ENCODE assay signal across 11 cellular contexts in genomic region chr15:95326689-95327525, GRCh38.
DNase-seq lines count a peak whose midpoint lies in the region; ATAC-seq, FAIRE-seq and TF ChIP-seq lines count a peak whose summit lies in the region.
"Had no signal": no experiment of that assay in that cellular context is flagged by ENCODE, and none has a peak within 500 bp of the region (broad histone marks: within the 10 kb centered on the region; RNA-seq: fewer than 3 reads in every experiment).

No MANE protein-coding gene starts in this region.

- ATAC-seq in HepG2, result no peak
- peak; percentile 63 for ATAC-seq in aorta (ENCODE audit: low FRiP score)

- H3K36me3 ChIP-seq in liver (ENCODE audit: control insufficient read depth in 4 of 4, insufficient read depth in 3 of 4, low read depth in 1 of 4, low read length in 3 of 4) (no peaks in the 10 kb centered on the region), HepG2 (replicated peaks in 1 of 2; ENCODE audit: control insufficient read depth in 1 of 2, insufficient read depth in 2 of 2, low read length in 2 of 2) (no peaks in the 10 kb centered on the region), esophagus squamous epithelium (no peaks in the 10 kb centered on the region), muscle layer of duodenum (ENCODE audit: control insufficient read depth in 1 of 2, insufficient read depth in 2 of 2, low read length in 2 of 2) (no peaks in the 10 kb centered on the region), aorta (ENCODE audit: control insufficient read depth in 1 of 2, insufficient read depth in 2 of 2, low read length in 1 of 2) (no peaks in the 10 kb centered on the region)

- 11% methylated on average over 66 of the region's 66 CpGs for WGBS in liver
- 69% methylated on average over 56 of the region's 66 CpGs for WGBS in HepG2 (ENCODE audit: low lambda C conversion rate)
- WGBS in esophagus squamous epithelium, 2 donors, result 19 to 26% methylated on average over 14 to 27 of the region's 66 CpGs
- 9 to 11% methylated on average over 55 to 66 of the region's 66 CpGs for WGBS in aorta, 2 donors

- H3K4me3 ChIP-seq in liver (ENCODE audit: low read depth in 1 of 3, low read length in 3 of 3) (peak overlapping the region in 2 of 3 donors; percentile 14 to 50), HepG2 (replicated peaks in 1 of 3; ENCODE audit: insufficient read depth in 1 of 3, low read depth in 2 of 3, low read length in 3 of 3) (no peak overlapping the region), esophagus squamous epithelium (peak overlapping the region; percentile 10 to 69 (median 40)), muscle layer of duodenum (ENCODE audit: low read depth in 1 of 2, low read length in 2 of 2) (peak overlapping the region; percentile 43 to 76), aorta (ENCODE audit: low read length in 2 of 2) (peak overlapping the region; percentile 36 to 72)

- H3K27me3 ChIP-seq in liver (ENCODE audit: control insufficient read depth in 4 of 4, insufficient read depth in 4 of 4, low read length in 3 of 4), result peaks cover 0 to 7% (median 5%) of the 10 kb centered on the region in 4 donors
- no peaks in the 10 kb centered on the region for H3K27me3 ChIP-seq in HepG2 (ENCODE audit: control insufficient read depth in 1 of 2, insufficient read depth in 2 of 2, low read length in 2 of 2)
- H3K27me3 ChIP-seq in esophagus squamous epithelium, result peaks cover 0 to 59% (median 0%) of the 10 kb centered on the region in 4 donors
- H3K27me3 ChIP-seq in muscle layer of duodenum (ENCODE audit: low read depth, low read length), result no peaks in the 10 kb centered on the region
- H3K27me3 ChIP-seq in aorta (ENCODE audit: control insufficient read depth in 1 of 2, insufficient read depth in 2 of 2, low read length in 1 of 2), result no peaks in the 10 kb centered on the region

- H2AFZ ChIP-seq in HepG2 (ENCODE audit: low read length), result no peak overlapping the region

- in situ Hi-C loops in HepG2 (cut with HindIII; ENCODE audit: extremely low pct_ligation_motif_present, low pct_unique_long_range_greater_than_20kb), result no loop called here

- no TSS peak for BruUV-seq in HepG2 (replicated peaks; lab: Mats Ljungman, UMichigan)

- POLR2A ChIA-PET in HepG2 (lab: Yijun Ruan, JAX), result no interaction called here

- peaks cover 0 to 3% (median 1%) of the 10 kb centered on the region in 4 donors for H3K4me1 ChIP-seq in liver (ENCODE audit: control insufficient read depth in 4 of 4, insufficient read depth in 4 of 4, low read length in 3 of 4)
- no peaks in the 10 kb centered on the region for H3K4me1 ChIP-seq in HepG2 (ENCODE audit: insufficient read depth, low read length)
- peaks cover 0 to 14% (median 3%) of the 10 kb centered on the region in 3 donors for H3K4me1 ChIP-seq in esophagus squamous epithelium
- peaks cover 0 to 9% of the 10 kb centered on the region in 2 donors for H3K4me1 ChIP-seq in muscle layer of duodenum (ENCODE audit: control insufficient read depth in 1 of 2, insufficient read depth in 2 of 2, low read length in 2 of 2)
- peaks cover 0 to 3% of the 10 kb centered on the region in 2 donors for H3K4me1 ChIP-seq in aorta (ENCODE audit: control insufficient read depth in 1 of 2, insufficient read depth in 2 of 2, low read length in 2 of 2)
- H3K4me1 ChIP-seq: Caco-2 had no signal

- no peak overlapping the region for H3K4me2 ChIP-seq in HepG2 (ENCODE audit: low read depth, low read length)

- TF ChIP-seq EP300 in HepG2 (IDR thresholded peaks at IDR 0.05; ENCODE audit: low read depth in 2 of 2, low read length in 2 of 2) (no peak), HepG2 (CRISPR knock-in tag; IDR thresholded peaks at IDR 0.05; ENCODE audit: borderline replicate concordance) (no peak)

- no peaks in the 10 kb centered on the region for H4K20me1 ChIP-seq in HepG2 (ENCODE audit: insufficient read depth, low read length)

- no peak for TF ChIP-seq POLR2A in HepG2 (IDR thresholded peaks at IDR 0.05; ENCODE audit: insufficient read depth in 1 of 2, low read depth in 2 of 2, low read length in 2 of 2)
- TF ChIP-seq POLR2A in esophagus squamous epithelium (IDR thresholded peaks at IDR 0.05), result no peak

- H3K9ac ChIP-seq in liver (ENCODE audit: low read depth in 1 of 2, low read length in 2 of 2), result peak overlapping the region in 1 of 2 donors; percentile 58
- H3K9ac ChIP-seq in HepG2 (ENCODE audit: insufficient read depth, low read depth, low read length), result no peak overlapping the region

- TF ChIP-seq RAD21 in liver (IDR thresholded peaks at IDR 0.05) (no peak), HepG2 (CRISPR knock-in tag; IDR thresholded peaks at IDR 0.05) (no peak)

- H3K9me3 ChIP-seq in liver (ENCODE audit: control insufficient read depth in 4 of 4, low read length in 3 of 4) (no peaks in the 10 kb centered on the region), HepG2 (ENCODE audit: low read length) (no peaks in the 10 kb centered on the region; the same call in none of the 2 replicates), esophagus squamous epithelium (no peaks in the 10 kb centered on the region), muscle layer of duodenum (ENCODE audit: control insufficient read depth in 1 of 2, low read length in 2 of 2) (no peaks in the 10 kb centered on the region), aorta (ENCODE audit: control insufficient read depth, low read length) (no peaks in the 10 kb centered on the region)
- H3K9me3 ChIP-seq: Caco-2 had no signal

- H3K27ac ChIP-seq in liver (ENCODE audit: low read depth in 1 of 2, low read length in 2 of 2), result peak overlapping the region; percentile 84 to 88
- H3K27ac ChIP-seq in HepG2 (ENCODE audit: extremely low read length, insufficient read depth, low read length), result no peak overlapping the region
- peak overlapping the region; percentile 35 to 93 (median 72) for H3K27ac ChIP-seq in esophagus squamous epithelium
- H3K27ac ChIP-seq in muscle layer of duodenum (ENCODE audit: low read length), result peak overlapping the region; percentile 45
- no peak overlapping the region for H3K27ac ChIP-seq in aorta (ENCODE audit: low read depth in 1 of 2, low read length in 2 of 2)

- DNase-seq in HepG2 (ENCODE audit: low spot score) (no peak), esophagus squamous epithelium (lab: John Stamatoyannopoulos, UW) (no peak), aorta (peak in 1 of 2 donors; percentile 80), HCEC 1CT (no peak), HUDEP-2 (lab: John Stamatoyannopoulos, UW; ENCODE audit: unreplicated experiment in 76 of 76) (no peak)
- DNase-seq in stimulated activated CD4-positive, alpha-beta T cell treated with anti-CD3 and anti-CD28 coated beads, Interleukin-12 subunit alpha, Interleukin-12 subunit beta, amount 100 ng/mL, for 4 hours, result no peak
- DNase-seq: Caco-2, NCI-H1930 had no signal

- TF ChIP-seq CTCF in liver (IDR thresholded peaks at IDR 0.05; ENCODE audit: low read depth, low read length, missing input control) (no peak), HepG2 (CRISPR knock-in tag; IDR thresholded peaks at IDR 0.05) (no peak), esophagus squamous epithelium (IDR thresholded peaks at IDR 0.05) (no peak)

- intact Hi-C loops in HepG2 (cut with micrococcal nuclease; ENCODE audit: unreplicated experiment) (no loop called here), esophagus squamous epithelium (cut with DNase I) (no loop called here), aorta (cut with DNase I) (no loop called here)

- FAIRE-seq in HepG2 (lab: Jason Lieb, UNC), result no peak
- FAIRE-seq: islet of Langerhans had no signal

- no peaks in the 10 kb centered on the region for H3K79me2 ChIP-seq in HepG2 (ENCODE audit: insufficient read depth, low read length)

- CTCF ChIA-PET in HepG2 (lab: Yijun Ruan, JAX; ENCODE audit: low intra/inter-chr PET ratio, low total read pairs), result no interaction called here

TF ChIP-seq in liver, 16 proteins besides CTCF, POLR2A, EP300 and RAD21 (continues in another document):
- TF ChIP-seq SP1 (IDR thresholded peaks at IDR 0.05) (no peak), GABPA (IDR thresholded peaks at IDR 0.05 in 1 of 2, conservative IDR thresholded peaks at IDR 0.05 in 1 of 2) (no peak), ATF3 (IDR thresholded peaks at IDR 0.05) (no peak), HNF4G (IDR thresholded peaks at IDR 0.05) (no peak), JUND (IDR thresholded peaks at IDR 0.05) (no peak), NR2F2 (IDR thresholded peaks at IDR 0.05) (no peak), MAX (IDR thresholded peaks at IDR 0.05) (no peak), YY1 (IDR thresholded peaks at IDR 0.05) (no peak), RXRA (IDR thresholded peaks at IDR 0.05) (no peak), TAF1 (conservative IDR thresholded peaks at IDR 0.05) (no peak), FOXA1 (IDR thresholded peaks at IDR 0.05) (no peak)

TF ChIP-seq in HepG2, 621 proteins besides CTCF, POLR2A, EP300 and RAD21:
- no peak for TF ChIP-seq AGO2 (optimal IDR thresholded peaks at IDR 0.05; ENCODE audit: low read depth, low read length)
- no peak for TF ChIP-seq CENPT (CRISPR knock-in tag; IDR thresholded peaks at IDR 0.05; ENCODE audit: low read depth)
- TF ChIP-seq SIX1 (CRISPR knock-in tag; IDR thresholded peaks at IDR 0.05; ENCODE audit: borderline replicate concordance), result no peak
- no peak for TF ChIP-seq POLR2AphosphoS5 (IDR thresholded peaks at IDR 0.05; ENCODE audit: low read depth, low read length)
- TF ChIP-seq ZNF558 (CRISPR knock-in tag; IDR thresholded peaks at IDR 0.05; ENCODE audit: borderline replicate concordance), result no peak
- no peak for TF ChIP-seq CREB1 (IDR thresholded peaks at IDR 0.05)
- no peak for TF ChIP-seq CREB1 (CRISPR knock-in tag; IDR thresholded peaks at IDR 0.05)
- TF ChIP-seq PHB2 (IDR thresholded peaks at IDR 0.05; ENCODE audit: partially characterized antibody), result no peak
- TF ChIP-seq ZBTB21 (CRISPR knock-in tag; IDR thresholded peaks at IDR 0.05), result no peak
- no peak for TF ChIP-seq ZNF772 (CRISPR knock-in tag; IDR thresholded peaks at IDR 0.05)
- TF ChIP-seq REXO4 (CRISPR knock-in tag; IDR thresholded peaks at IDR 0.05; ENCODE audit: borderline replicate concordance), result no peak
- no peak for TF ChIP-seq ZNF773 (CRISPR knock-in tag; IDR thresholded peaks at IDR 0.05; ENCODE audit: borderline replicate concordance)
- TF ChIP-seq SMC3 (IDR thresholded peaks at IDR 0.05; ENCODE audit: low read length), result no peak
- no peak for TF ChIP-seq NR2F1 (CRISPR knock-in tag; IDR thresholded peaks at IDR 0.05)
- TF ChIP-seq SOX13 (IDR thresholded peaks at IDR 0.05), result no peak
- no peak for TF ChIP-seq SOX13 (CRISPR knock-in tag; conservative IDR thresholded peaks at IDR 0.05 in 1 of 2, IDR thresholded peaks at IDR 0.05 in 1 of 2)
- TF ChIP-seq LCORL (IDR thresholded peaks at IDR 0.05), result no peak
- no peak for TF ChIP-seq LCORL (CRISPR knock-in tag; IDR thresholded peaks at IDR 0.05)
- no peak for TF ChIP-seq RBFOX2 (IDR thresholded peaks at IDR 0.05; ENCODE audit: low read depth, low read length)

Comparison
In these comparisons a context has a peak if more than half of its experiments do, and no peak if none do; other contexts are left out.
1. H3K27ac ChIP-seq: peak in liver (2 of 2), esophagus squamous epithelium (4 of 4) and muscle layer of duodenum (single experiment); none in HepG2 (single experiment) and aorta (0 of 2).
2. H3K4me3 ChIP-seq: peak in liver (2 of 3), esophagus squamous epithelium (4 of 4), muscle layer of duodenum (2 of 2) and aorta (2 of 2); none in HepG2 (0 of 3).